16 cellular contexts compared by ENCODE assay signal in genomic region chr3:31636693-31637442, GRCh38.
A peak's percentile ranks its signal among the peaks of the same experiment; 100 is the strongest.
DNase-seq lines count a peak whose midpoint lies in the region; ATAC-seq and TF ChIP-seq lines count a peak whose summit lies in the region.
"Had no signal": no experiment of that assay in that cellular context is flagged by ENCODE, and none has a peak within 500 bp of the region (broad histone marks: within the 10 kb centered on the region; RNA-seq: fewer than 3 reads in every experiment).

No MANE protein-coding gene starts in this region.

- no peaks in the 10 kb centered on the region for H3K9me3 ChIP-seq in A673 (ENCODE audit: low read depth, low read length, poor library complexity, severe bottlenecking)
- H3K9me3 ChIP-seq in CD8-positive, alpha-beta memory T cell (ENCODE audit: low read length): no peaks in the 10 kb centered on the region
- H3K9me3 ChIP-seq: prostate gland, thyroid gland had no signal

- H3K9me3 Mint-ChIP-seq in CD8-positive, alpha-beta memory T cell: no peaks in the 10 kb centered on the region
- H3K9me3 Mint-ChIP-seq in activated CD8-positive, alpha-beta T cell treated with anti-CD3 and anti-CD28 coated beads for 36 hours: no peaks in the 10 kb centered on the region
- no peaks in the 10 kb centered on the region for H3K9me3 Mint-ChIP-seq in immature natural killer cell

- no peaks in the 10 kb centered on the region for H3K27me3 Mint-ChIP-seq in CD8-positive, alpha-beta memory T cell
- H3K27me3 Mint-ChIP-seq in activated CD8-positive, alpha-beta T cell treated with anti-CD3 and anti-CD28 coated beads for 36 hours: no peaks in the 10 kb centered on the region
- H3K27me3 Mint-ChIP-seq in immature natural killer cell (ENCODE audit: low read depth in 3 of 3): peaks cover 0 to 3% (median 0%) of the 10 kb centered on the region in 3 donors

- TSS peak; percentile 41 for BruUV-seq in A673 (replicated peaks; lab: Mats Ljungman, UMichigan)

- no peaks in the 10 kb centered on the region for H3K4me1 ChIP-seq in A673 (ENCODE audit: insufficient read depth, low read length, poor library complexity, severe bottlenecking)
- peaks cover 34% of the 10 kb centered on the region for H3K4me1 ChIP-seq in CD8-positive, alpha-beta memory T cell (ENCODE audit: insufficient read depth, low read length)
- H3K4me1 ChIP-seq: prostate gland had no signal

- H3K4me1 Mint-ChIP-seq in CD8-positive, alpha-beta memory T cell: peaks cover 38 to 52% (median 50%) of the 10 kb centered on the region in 3 donors
- peaks cover 45% of the 10 kb centered on the region for H3K4me1 Mint-ChIP-seq in activated CD8-positive, alpha-beta T cell treated with anti-CD3 and anti-CD28 coated beads for 36 hours (ENCODE audit: low read depth)
- peaks cover 37 to 41% of the 10 kb centered on the region in 2 donors for H3K4me1 Mint-ChIP-seq in immature natural killer cell

- DNase-seq in A673 (ENCODE audit: low spot score): no peak
- DNase-seq in CD8-positive, alpha-beta memory T cell: peak in 2 of 5 donors; percentile 7 to 17
- DNase-seq in activated CD8-positive, alpha-beta T cell treated with anti-CD3 and anti-CD28 coated beads for 36 hours: no peak
- DNase-seq in immature natural killer cell: peak; percentile 19 to 37 (median 33)
- DNase-seq in dedifferentiated amniotic fluid mesenchymal stem cell (ENCODE audit: extremely low spot score): no peak
- no peak for DNase-seq in G401 (ENCODE audit: low spot score)
- no peak for DNase-seq in Kasumi-1 (lab: John Stamatoyannopoulos, UW)
- DNase-seq: activated gamma-delta T cell, foreskin melanocyte, NCI-H2107, NCI-H774, RPMI8226, thyroid gland had no signal

- peak; percentile 52 for ATAC-seq in activated CD8-positive, alpha-beta T cell treated with anti-CD3 and anti-CD28 coated beads for 36 hours
- ATAC-seq in GM21717 (IDR thresholded peaks at IDR 0.05; ENCODE audit: unreplicated experiment): no peak

- CTCF ChIA-PET in A673 (lab: Charles Lee): no interaction called here
- CTCF ChIA-PET in CD8-positive, alpha-beta memory T cell (lab: Charles Lee): interaction anchor here (0.8 to 1.3 kb wide), 2 partner anchors 10 to 91 kb away, joined by 3 read pairs; no protein-coding TSS in a partner anchor
- CTCF ChIA-PET in activated CD8-positive, alpha-beta T cell treated with anti-CD3 and anti-CD28 coated beads for 36 hours (lab: Charles Lee): interaction anchor here (1.3 to 1.6 kb wide), 2 partner anchors 12 to 71 kb away, joined by 3 to 5 read pairs; no protein-coding TSS in a partner anchor

- peaks cover 3 to 43% (median 14%) of the 10 kb centered on the region in 3 donors for H3K36me3 Mint-ChIP-seq in CD8-positive, alpha-beta memory T cell
- peaks cover 41% of the 10 kb centered on the region for H3K36me3 Mint-ChIP-seq in activated CD8-positive, alpha-beta T cell treated with anti-CD3 and anti-CD28 coated beads for 36 hours (ENCODE audit: low read depth)
- H3K36me3 Mint-ChIP-seq in immature natural killer cell: peaks cover 8 to 16% (median 8%) of the 10 kb centered on the region in 3 donors

- no peaks in the 10 kb centered on the region for H3K27me3 ChIP-seq in A673 (replicated peaks; ENCODE audit: insufficient read depth, low read depth, low read length, poor library complexity)
- no peaks in the 10 kb centered on the region for H3K27me3 ChIP-seq in CD8-positive, alpha-beta memory T cell (ENCODE audit: insufficient read depth, low read length, poor library complexity, severe bottlenecking)
- H3K27me3 ChIP-seq: cardiac muscle cell, thyroid gland had no signal

- no peak for TF ChIP-seq CTCF in A673 (conservative IDR thresholded peaks at IDR 0.05; ENCODE audit: low read depth, low read length)
- no peak for TF ChIP-seq CTCF in activated CD8-positive, alpha-beta T cell treated with anti-CD3 and anti-CD28 coated beads for 36 hours (IDR thresholded peaks at IDR 0.05)

- in situ Hi-C loops in G401 (cut with HindIII; ENCODE audit: low sequenced_read_pairs): no loop called here

- H3K4me3 Mint-ChIP-seq in CD8-positive, alpha-beta memory T cell: peak overlapping the region in 5 of 7 donors; percentile 46 to 77 (median 63)
- H3K4me3 Mint-ChIP-seq in activated CD8-positive, alpha-beta T cell treated with anti-CD3 and anti-CD28 coated beads for 36 hours: no peak overlapping the region
- H3K4me3 Mint-ChIP-seq in immature natural killer cell: peak overlapping the region; percentile 54 to 78 (median 75)

- H3K27ac ChIP-seq in A673 (ENCODE audit: low read depth, low read length, poor library complexity, severe bottlenecking): no peak overlapping the region
- H3K27ac ChIP-seq in CD8-positive, alpha-beta memory T cell (ENCODE audit: low read depth, low read length): no peak overlapping the region
- H3K27ac ChIP-seq: cardiac muscle cell, prostate gland, thyroid gland had no signal

- intact Hi-C loops in A673 (cut with micrococcal nuclease; ENCODE audit: unreplicated experiment): no loop called here
- intact Hi-C loops in activated CD8-positive, alpha-beta T cell treated with anti-CD3 and anti-CD28 coated beads for 36 hours (cut with micrococcal nuclease): no loop called here

- no peak overlapping the region for H3K4me3 ChIP-seq in A673 (ENCODE audit: low read depth, low read length, poor library complexity, severe bottlenecking)
- H3K4me3 ChIP-seq in CD8-positive, alpha-beta memory T cell (ENCODE audit: low read length): peak overlapping the region; percentile 10
- H3K4me3 ChIP-seq: cardiac muscle cell, prostate gland, thyroid gland had no signal

- peaks cover 13% of the 10 kb centered on the region for H3K36me3 ChIP-seq in A673 (ENCODE audit: insufficient read depth, low read length, poor library complexity, severe bottlenecking)
- peaks cover 4% of the 10 kb centered on the region for H3K36me3 ChIP-seq in CD8-positive, alpha-beta memory T cell (ENCODE audit: insufficient read depth, low read length)
- H3K36me3 ChIP-seq: thyroid gland had no signal

- peak overlapping the region in 7 of 8 donors; percentile 75 to 88 (median 82) for H3K27ac Mint-ChIP-seq in CD8-positive, alpha-beta memory T cell
- H3K27ac Mint-ChIP-seq in activated CD8-positive, alpha-beta T cell treated with anti-CD3 and anti-CD28 coated beads for 36 hours: peak overlapping the region; percentile 73
- H3K27ac Mint-ChIP-seq in immature natural killer cell: peak overlapping the region; percentile 74 to 94 (median 89)

- POLR2A ChIA-PET in A673 (lab: Charles Lee; ENCODE audit: low non-redundant PET): interaction anchor here (0.7 kb wide), 1 partner anchor 9 kb away, joined by 3 read pairs; no protein-coding TSS in a partner anchor
- POLR2A ChIA-PET in CD8-positive, alpha-beta memory T cell (lab: Charles Lee): no interaction called here
- POLR2A ChIA-PET in activated CD8-positive, alpha-beta T cell treated with anti-CD3 and anti-CD28 coated beads for 36 hours (lab: Charles Lee): interaction anchor here (1.1 kb wide), 1 partner anchor 104 kb away, joined by 3 read pairs; the partner anchor contains the start of gene STT3B

Comparison
In these comparisons a context has a peak if more than half of its experiments do, and no peak if none do; other contexts are left out.
1. DNase-seq: peak in immature natural killer cell (3 of 3); none in A673 (single experiment), activated CD8-positive, alpha-beta T cell treated with anti-CD3 and anti-CD28 coated beads for 36 hours (single experiment), dedifferentiated amniotic fluid mesenchymal stem cell (single experiment), G401 (single experiment) and Kasumi-1 (0 of 2).
2. Peak in every context shown above with its lines, with median percentiles within 50 percentile points of each other: H3K27ac Mint-ChIP-seq.